Comparison of ENCODE assay signal across 11 cellular contexts in genomic region chr2:20597868-20598183, GRCh38. TPM values are rescaled to one million over a fixed set of nuclear protein-coding genes. Genes with fewer than 3 reads are reported as not detected.
A peak's percentile ranks its signal among the peaks of the same experiment; 100 is the strongest.
DNase-seq lines count a peak whose midpoint lies in the region; FAIRE-seq and TF ChIP-seq lines count a peak whose summit lies in the region.
"Had no signal": no experiment of that assay in that cellular context is flagged by ENCODE, and none has a peak within 500 bp of the region (broad histone marks: within the 10 kb centered on the region; RNA-seq: fewer than 3 reads in every experiment).

No MANE protein-coding gene starts in this region.

- TF ChIP-seq POLR2A in breast epithelium (IDR thresholded peaks at IDR 0.05), result no peak
- no peak for TF ChIP-seq POLR2A in uterus (IDR thresholded peaks at IDR 0.05)
- TF ChIP-seq POLR2A in GM12891 (IDR thresholded peaks at IDR 0.05; ENCODE audit: low read depth, low read length), result no peak

- H2AFZ ChIP-seq in mammary epithelial cell (ENCODE audit: low read depth, low read length) (no peak overlapping the region), parathyroid adenoma (no peak overlapping the region)

- no peak overlapping the region for H3K9ac ChIP-seq in mammary epithelial cell (ENCODE audit: insufficient read depth, low read length)
- no peak overlapping the region for H3K9ac ChIP-seq in parathyroid adenoma

- no peaks in the 10 kb centered on the region for H3K27me3 ChIP-seq in breast epithelium
- no peaks in the 10 kb centered on the region for H3K27me3 ChIP-seq in mammary epithelial cell (ENCODE audit: insufficient read depth, low read length)
- H3K27me3 ChIP-seq in right atrium auricular region, result no peaks in the 10 kb centered on the region
- H3K27me3 ChIP-seq in parathyroid adenoma (ENCODE audit: control insufficient read depth, insufficient read depth, low read length), result no peaks in the 10 kb centered on the region
- H3K27me3 ChIP-seq in uterus, result no peaks in the 10 kb centered on the region

- no peaks in the 10 kb centered on the region for H4K20me1 ChIP-seq in mammary epithelial cell (ENCODE audit: insufficient read depth, low read length)

- CTCF ChIA-PET in mammary epithelial cell (lab: Charles Lee; ENCODE audit: low non-redundant PET), result no interaction called here

- intact Hi-C loops in breast epithelium (cut with DNase I; ENCODE audit: low total_unique reads) (no loop called here), mammary epithelial cell (cut with micrococcal nuclease) (no loop called here), uterus (cut with DNase I; ENCODE audit: low total_unique reads) (no loop called here)

- H3K4me1 ChIP-seq in breast epithelium (peaks cover 6 to 9% of the 10 kb centered on the region in 2 donors), mammary epithelial cell (ENCODE audit: insufficient read depth, low read length) (peaks cover 24% of the 10 kb centered on the region), right atrium auricular region (peaks cover 4 to 70% of the 10 kb centered on the region in 2 donors), parathyroid adenoma (peaks cover 10% of the 10 kb centered on the region), uterus (peaks cover 6 to 25% of the 10 kb centered on the region in 2 donors)

- in situ Hi-C loops in mammary epithelial cell (cut with MboI; ENCODE audit: low sequenced_read_pairs in 2 of 2), result no loop called here

- DNase-seq in breast epithelium (ENCODE audit: low spot score in 2 of 2) (no peak), mammary epithelial cell (no peak), right atrium auricular region (ENCODE audit: low spot score) (no peak), uterus (peak; percentile 34 to 37), OCI-M1 (lab: John Stamatoyannopoulos, UW) (no peak), GM12891 (ENCODE audit: insufficient read length, low spot score) (no peak), DMS79 treated with DMSO at 0.1 percent for 48 hours (lab: John Stamatoyannopoulos, UW) (no peak)
- DNase-seq: HCEC 1CT, naive B cell had no signal

- H3K4me2 ChIP-seq in mammary epithelial cell (ENCODE audit: insufficient read depth, low read depth, low read length), result no peak overlapping the region
- no peak overlapping the region for H3K4me2 ChIP-seq in parathyroid adenoma (ENCODE audit: low read length)

- H3K4me3 ChIP-seq in breast epithelium (no peak overlapping the region), mammary epithelial cell (replicated peaks in 1 of 3; ENCODE audit: insufficient read depth in 1 of 3, low read depth in 2 of 3, low read length in 3 of 3) (no peak overlapping the region), right atrium auricular region (no peak overlapping the region), parathyroid adenoma (ENCODE audit: low read depth, low read length) (no peak overlapping the region), uterus (no peak overlapping the region)

- 98% methylated on average over 6 of the region's 6 CpGs for WGBS in mammary epithelial cell (ENCODE audit: low coverage, missing lambda C conversion rate)

- H3K79me2 ChIP-seq in mammary epithelial cell (ENCODE audit: insufficient read depth, low read length) (no peaks in the 10 kb centered on the region), parathyroid adenoma (peaks cover 2% of the 10 kb centered on the region)

- dilution Hi-C loops in mammary epithelial cell (cut with HindIII; ENCODE audit: low sequenced_read_pairs), result loop anchor here (5.0 kb wide), 1 partner anchor 81 kb away; no protein-coding TSS in a partner anchor

- FAIRE-seq in GM12891 (lab: Jason Lieb, UNC), result no peak
- FAIRE-seq: GM19239 had no signal

- TF ChIP-seq CTCF in breast epithelium (IDR thresholded peaks at IDR 0.05), result no peak
- TF ChIP-seq CTCF in mammary epithelial cell (conservative IDR thresholded peaks at IDR 0.05 in 1 of 2, IDR thresholded peaks at IDR 0.05 in 1 of 2; ENCODE audit: extremely low read depth in 1 of 2, insufficient read depth in 1 of 2, low read depth in 1 of 2, low read length in 2 of 2), result no peak
- TF ChIP-seq CTCF in right atrium auricular region (IDR thresholded peaks at IDR 0.05), result no peak
- no peak for TF ChIP-seq CTCF in parathyroid adenoma (IDR thresholded peaks at IDR 0.05)
- no peak for TF ChIP-seq CTCF in uterus (IDR thresholded peaks at IDR 0.05)

- H3K27ac ChIP-seq in breast epithelium (peak overlapping the region; percentile 76 to 91), mammary epithelial cell (ENCODE audit: insufficient read depth, low read depth, low read length) (no peak overlapping the region), right atrium auricular region (peak overlapping the region; percentile 65 to 78), parathyroid adenoma (peak overlapping the region; percentile 22), uterus (peak overlapping the region; percentile 86 to 92)

- H3K9me3 ChIP-seq in breast epithelium, result no peaks in the 10 kb centered on the region
- no peaks in the 10 kb centered on the region for H3K9me3 ChIP-seq in mammary epithelial cell (replicated peaks; ENCODE audit: insufficient read depth, low read length)
- H3K9me3 ChIP-seq in right atrium auricular region, result no peaks in the 10 kb centered on the region
- no peaks in the 10 kb centered on the region for H3K9me3 ChIP-seq in parathyroid adenoma (ENCODE audit: control insufficient read depth, low read length)
- H3K9me3 ChIP-seq in uterus, result no peaks in the 10 kb centered on the region

- no peaks in the 10 kb centered on the region for H3K36me3 ChIP-seq in breast epithelium
- no peaks in the 10 kb centered on the region for H3K36me3 ChIP-seq in mammary epithelial cell (ENCODE audit: insufficient read depth, low read length)
- H3K36me3 ChIP-seq in right atrium auricular region, result no peaks in the 10 kb centered on the region
- no peaks in the 10 kb centered on the region for H3K36me3 ChIP-seq in parathyroid adenoma (ENCODE audit: control insufficient read depth, insufficient read depth, low read length)
- no peaks in the 10 kb centered on the region for H3K36me3 ChIP-seq in uterus

- BruUV-seq in mammary epithelial cell (replicated peaks; lab: Mats Ljungman, UMichigan), result no TSS peak

TF ChIP-seq in GM12891, 5 proteins besides CTCF, POLR2A, EP300 and RAD21:
- TF ChIP-seq SPI1 (IDR thresholded peaks at IDR 0.05; ENCODE audit: low read depth, low read length), result no peak
- no peak for TF ChIP-seq POLR2AphosphoS5 (IDR thresholded peaks at IDR 0.05; ENCODE audit: low read depth, low read length)
- TF ChIP-seq TAF1 (IDR thresholded peaks at IDR 0.05; ENCODE audit: low read depth, low read length), result no peak
- TF ChIP-seq POU2F2 (IDR thresholded peaks at IDR 0.05; ENCODE audit: low read depth, low read length), result no peak
- no peak for TF ChIP-seq PAX5 (IDR thresholded peaks at IDR 0.05; ENCODE audit: insufficient read depth, low read length, severe bottlenecking)

RNA-seq across cellular contexts. Expression of gene HS1BP3, which starts 53.1 kb away (rescaled TPM):
- 10 to 100 TPM; 19.0 to 31.8 (median 25.9) TPM for total RNA-seq in breast epithelium
- total RNA-seq in mammary epithelial cell, result 10 to 100 TPM; 20.5 to 26.5 TPM
- polyA plus RNA-seq in mammary epithelial cell, result 13.4 TPM
- polyA minus RNA-seq in mammary epithelial cell, result 27.1 TPM
- 10 to 100 TPM; 19.5 to 26.0 TPM for total RNA-seq in right atrium auricular region
- 10 to 100 TPM in 3 of 4 donors, 1 to 10 TPM in 1; 7.1 to 41.8 (median 28.4) TPM for total RNA-seq in uterus
- 6.6 TPM for polyA plus RNA-seq in GM12891 (2012; ENCODE audit: low read depth, missing spikeins)

Comparison
In these comparisons a context has a peak if more than half of its experiments do, and no peak if none do; other contexts are left out.
1. DNase-seq: peak in uterus (2 of 2); none in breast epithelium (0 of 2), mammary epithelial cell (single experiment), right atrium auricular region (single experiment), OCI-M1 (single experiment), GM12891 (single experiment) and DMS79 treated with DMSO at 0.1 percent for 48 hours (single experiment).